Comparison of ENCODE assay signal across 1 cellular context in the genomic region with DNA sequence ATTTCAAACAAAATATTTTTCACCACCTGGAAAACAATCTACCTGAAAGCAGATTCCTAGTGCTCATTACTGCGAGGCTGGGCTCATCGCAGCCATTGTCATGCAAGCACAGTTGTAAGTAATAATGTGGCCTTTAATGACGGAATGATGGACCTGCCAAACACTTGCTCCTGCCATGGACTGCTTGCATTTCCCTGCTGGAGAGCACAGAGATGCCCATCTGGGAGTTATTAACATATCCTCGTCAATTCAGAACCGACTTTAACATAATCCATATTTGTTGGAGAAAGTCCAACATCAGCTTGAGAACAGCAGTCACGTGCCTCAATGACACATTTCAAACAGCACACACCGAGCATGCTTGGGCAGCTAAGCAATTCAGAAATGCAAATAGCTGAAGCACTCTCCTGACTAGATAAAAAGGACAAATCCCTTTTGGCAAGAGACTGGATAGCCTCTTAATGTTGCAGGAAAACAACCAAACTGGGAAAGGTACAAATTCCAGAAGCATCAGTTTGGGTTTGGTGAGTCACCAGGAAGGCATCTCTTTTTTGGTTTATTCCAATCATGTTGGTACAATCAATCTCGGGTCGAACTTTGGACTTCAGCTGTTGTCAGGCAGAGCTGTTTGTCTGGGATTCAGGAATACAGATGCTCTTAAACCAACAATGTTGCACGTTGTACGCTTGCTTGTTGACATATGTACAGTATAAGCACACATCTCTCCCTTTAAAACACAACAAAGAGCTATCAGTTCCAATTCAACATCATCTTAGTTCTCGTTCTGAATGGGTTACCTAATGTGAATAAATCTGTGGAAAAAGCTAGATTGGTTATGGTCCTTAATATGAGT.
TF ChIP-seq lines count a peak whose summit lies in the region.

No MANE protein-coding gene starts in this region.

TF ChIP-seq in HepG2, 621 proteins besides CTCF, POLR2A, EP300 and RAD21 (continued from another document and continues in another):
- TF ChIP-seq, protein P1, sequence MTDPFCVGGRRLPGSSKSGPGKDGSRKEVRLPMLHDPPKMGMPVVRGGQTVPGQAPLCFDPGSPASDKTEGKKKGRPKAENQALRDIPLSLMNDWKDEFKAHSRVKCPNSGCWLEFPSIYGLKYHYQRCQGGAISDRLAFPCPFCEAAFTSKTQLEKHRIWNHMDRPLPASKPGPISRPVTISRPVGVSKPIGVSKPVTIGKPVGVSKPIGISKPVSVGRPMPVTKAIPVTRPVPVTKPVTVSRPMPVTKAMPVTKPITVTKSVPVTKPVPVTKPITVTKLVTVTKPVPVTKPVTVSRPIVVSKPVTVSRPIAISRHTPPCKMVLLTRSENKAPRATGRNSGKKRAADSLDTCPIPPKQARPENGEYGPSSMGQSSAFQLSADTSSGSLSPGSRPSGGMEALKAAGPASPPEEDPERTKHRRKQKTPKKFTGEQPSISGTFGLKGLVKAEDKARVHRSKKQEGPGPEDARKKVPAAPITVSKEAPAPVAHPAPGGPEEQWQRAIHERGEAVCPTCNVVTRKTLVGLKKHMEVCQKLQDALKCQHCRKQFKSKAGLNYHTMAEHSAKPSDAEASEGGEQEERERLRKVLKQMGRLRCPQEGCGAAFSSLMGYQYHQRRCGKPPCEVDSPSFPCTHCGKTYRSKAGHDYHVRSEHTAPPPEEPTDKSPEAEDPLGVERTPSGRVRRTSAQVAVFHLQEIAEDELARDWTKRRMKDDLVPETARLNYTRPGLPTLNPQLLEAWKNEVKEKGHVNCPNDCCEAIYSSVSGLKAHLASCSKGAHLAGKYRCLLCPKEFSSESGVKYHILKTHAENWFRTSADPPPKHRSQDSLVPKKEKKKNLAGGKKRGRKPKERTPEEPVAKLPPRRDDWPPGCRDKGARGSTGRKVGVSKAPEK (CRISPR knock-in tag; IDR thresholded peaks at IDR 0.05; ENCODE audit: borderline replicate concordance): no peak
- TF ChIP-seq MATR3 (CRISPR knock-in tag; IDR thresholded peaks at IDR 0.05) (no peak), ZBTB46 (CRISPR knock-in tag; IDR thresholded peaks at IDR 0.05; ENCODE audit: borderline replicate concordance) (no peak), PAWR (CRISPR knock-in tag; IDR thresholded peaks at IDR 0.05; ENCODE audit: borderline replicate concordance) (no peak), SIN3B (IDR thresholded peaks at IDR 0.05; ENCODE audit: low read length) (no peak), ZNF451 (CRISPR knock-in tag; IDR thresholded peaks at IDR 0.05) (no peak), MXI1 (IDR thresholded peaks at IDR 0.05; ENCODE audit: borderline replicate concordance, low read depth, low read length) (peak; percentile 87; the same call in 2 of the 3 replicates), XRCC5 (optimal IDR thresholded peaks at IDR 0.05; ENCODE audit: low read length) (peak; percentile 73), ZNF577 (CRISPR knock-in tag; IDR thresholded peaks at IDR 0.05; ENCODE audit: borderline replicate concordance, low read depth) (no peak), SRY (CRISPR knock-in tag; IDR thresholded peaks at IDR 0.05) (no peak; the same call in 1 of the 2 replicates), SUZ12 (IDR thresholded peaks at IDR 0.05; ENCODE audit: low read depth, low read length) (no peak), ZNF83 (CRISPR knock-in tag; IDR thresholded peaks at IDR 0.05; ENCODE audit: borderline replicate concordance) (no peak), MBD4 (IDR thresholded peaks at IDR 0.05; ENCODE audit: borderline replicate concordance, low read length) (no peak; the same call in 1 of the 2 replicates), KDM4B (CRISPR knock-in tag; IDR thresholded peaks at IDR 0.05) (peak; percentile 95), KLF13 (CRISPR knock-in tag; IDR thresholded peaks at IDR 0.05) (no peak), EHMT2 (IDR thresholded peaks at IDR 0.05; ENCODE audit: borderline replicate concordance, low read depth, low read length) (peak; percentile 94; the same call in 1 of the 2 replicates), BORCS8-MEF2B (CRISPR knock-in tag; IDR thresholded peaks at IDR 0.05) (peak; percentile 56; the same call in 1 of the 2 replicates), GFI1 (CRISPR knock-in tag; IDR thresholded peaks at IDR 0.05; ENCODE audit: borderline replicate concordance) (peak; percentile 100), GATA4 (IDR thresholded peaks at IDR 0.05; ENCODE audit: borderline replicate concordance, low read depth) (no peak), ZNF556 (CRISPR knock-in tag; IDR thresholded peaks at IDR 0.05; ENCODE audit: borderline replicate concordance) (peak; percentile 60; the same call in 1 of the 2 replicates), SRSF1 (optimal IDR thresholded peaks at IDR 0.05; ENCODE audit: low read depth, low read length) (no peak), ZNF350 (CRISPR knock-in tag; IDR thresholded peaks at IDR 0.05; ENCODE audit: borderline replicate concordance, low read depth) (peak; percentile 66; the same call in 1 of the 2 replicates), ZNF589 (CRISPR knock-in tag; conservative IDR thresholded peaks at IDR 0.05) (peak; percentile 73; the same call in 1 of the 2 replicates), YEATS2 (CRISPR knock-in tag; IDR thresholded peaks at IDR 0.05; ENCODE audit: borderline replicate concordance) (no peak), NCOA1 (CRISPR knock-in tag; IDR thresholded peaks at IDR 0.05) (peak; percentile 87; the same call in 1 of the 2 replicates), HES4 (CRISPR knock-in tag; IDR thresholded peaks at IDR 0.05; ENCODE audit: borderline replicate concordance) (no peak), ZNF629 (CRISPR knock-in tag; conservative IDR thresholded peaks at IDR 0.05) (no peak; the same call in 1 of the 2 replicates), ZBTB4 (CRISPR knock-in tag; IDR thresholded peaks at IDR 0.05; ENCODE audit: borderline replicate concordance) (no peak; the same call in 1 of the 2 replicates), YY1 (IDR thresholded peaks at IDR 0.05; ENCODE audit: insufficient read depth, insufficient replicate concordance, low read depth, low read length) (peak; percentile 17), RORA (CRISPR knock-in tag; IDR thresholded peaks at IDR 0.05) (no peak), TBL1XR1 (IDR thresholded peaks at IDR 0.05; ENCODE audit: borderline replicate concordance, low read length, partially characterized antibody) (peak; percentile 78), AKAP8 (CRISPR knock-in tag; IDR thresholded peaks at IDR 0.05) (no peak), MEIS2 (CRISPR knock-in tag; IDR thresholded peaks at IDR 0.05) (peak; percentile 90; the same call in 1 of the 2 replicates), ZNF484 (CRISPR knock-in tag; IDR thresholded peaks at IDR 0.05; ENCODE audit: borderline replicate concordance, low read depth) (no peak), WIZ (CRISPR knock-in tag; IDR thresholded peaks at IDR 0.05) (no peak; the same call in 1 of the 2 replicates), GLMP (CRISPR knock-in tag; IDR thresholded peaks at IDR 0.05; ENCODE audit: borderline replicate concordance) (no peak), ZNF614 (CRISPR knock-in tag; IDR thresholded peaks at IDR 0.05; ENCODE audit: borderline replicate concordance) (peak; percentile 85), ZSCAN21 (CRISPR knock-in tag; IDR thresholded peaks at IDR 0.05; ENCODE audit: borderline replicate concordance) (no peak), HMGA1 (CRISPR knock-in tag; conservative IDR thresholded peaks at IDR 0.05) (no peak), ZNF263 (CRISPR knock-in tag; IDR thresholded peaks at IDR 0.05) (no peak)
- TF ChIP-seq, protein P2, sequence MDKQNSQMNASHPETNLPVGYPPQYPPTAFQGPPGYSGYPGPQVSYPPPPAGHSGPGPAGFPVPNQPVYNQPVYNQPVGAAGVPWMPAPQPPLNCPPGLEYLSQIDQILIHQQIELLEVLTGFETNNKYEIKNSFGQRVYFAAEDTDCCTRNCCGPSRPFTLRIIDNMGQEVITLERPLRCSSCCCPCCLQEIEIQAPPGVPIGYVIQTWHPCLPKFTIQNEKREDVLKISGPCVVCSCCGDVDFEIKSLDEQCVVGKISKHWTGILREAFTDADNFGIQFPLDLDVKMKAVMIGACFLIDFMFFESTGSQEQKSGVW (CRISPR knock-in tag; IDR thresholded peaks at IDR 0.05; ENCODE audit: borderline replicate concordance): no peak
- TF ChIP-seq, protein P3, sequence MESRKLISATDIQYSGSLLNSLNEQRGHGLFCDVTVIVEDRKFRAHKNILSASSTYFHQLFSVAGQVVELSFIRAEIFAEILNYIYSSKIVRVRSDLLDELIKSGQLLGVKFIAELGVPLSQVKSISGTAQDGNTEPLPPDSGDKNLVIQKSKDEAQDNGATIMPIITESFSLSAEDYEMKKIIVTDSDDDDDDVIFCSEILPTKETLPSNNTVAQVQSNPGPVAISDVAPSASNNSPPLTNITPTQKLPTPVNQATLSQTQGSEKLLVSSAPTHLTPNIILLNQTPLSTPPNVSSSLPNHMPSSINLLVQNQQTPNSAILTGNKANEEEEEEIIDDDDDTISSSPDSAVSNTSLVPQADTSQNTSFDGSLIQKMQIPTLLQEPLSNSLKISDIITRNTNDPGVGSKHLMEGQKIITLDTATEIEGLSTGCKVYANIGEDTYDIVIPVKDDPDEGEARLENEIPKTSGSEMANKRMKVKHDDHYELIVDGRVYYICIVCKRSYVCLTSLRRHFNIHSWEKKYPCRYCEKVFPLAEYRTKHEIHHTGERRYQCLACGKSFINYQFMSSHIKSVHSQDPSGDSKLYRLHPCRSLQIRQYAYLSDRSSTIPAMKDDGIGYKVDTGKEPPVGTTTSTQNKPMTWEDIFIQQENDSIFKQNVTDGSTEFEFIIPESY (CRISPR knock-in tag; IDR thresholded peaks at IDR 0.05): peak; percentile 65; the same call in 1 of the 2 replicates
- TF ChIP-seq, protein P4, sequence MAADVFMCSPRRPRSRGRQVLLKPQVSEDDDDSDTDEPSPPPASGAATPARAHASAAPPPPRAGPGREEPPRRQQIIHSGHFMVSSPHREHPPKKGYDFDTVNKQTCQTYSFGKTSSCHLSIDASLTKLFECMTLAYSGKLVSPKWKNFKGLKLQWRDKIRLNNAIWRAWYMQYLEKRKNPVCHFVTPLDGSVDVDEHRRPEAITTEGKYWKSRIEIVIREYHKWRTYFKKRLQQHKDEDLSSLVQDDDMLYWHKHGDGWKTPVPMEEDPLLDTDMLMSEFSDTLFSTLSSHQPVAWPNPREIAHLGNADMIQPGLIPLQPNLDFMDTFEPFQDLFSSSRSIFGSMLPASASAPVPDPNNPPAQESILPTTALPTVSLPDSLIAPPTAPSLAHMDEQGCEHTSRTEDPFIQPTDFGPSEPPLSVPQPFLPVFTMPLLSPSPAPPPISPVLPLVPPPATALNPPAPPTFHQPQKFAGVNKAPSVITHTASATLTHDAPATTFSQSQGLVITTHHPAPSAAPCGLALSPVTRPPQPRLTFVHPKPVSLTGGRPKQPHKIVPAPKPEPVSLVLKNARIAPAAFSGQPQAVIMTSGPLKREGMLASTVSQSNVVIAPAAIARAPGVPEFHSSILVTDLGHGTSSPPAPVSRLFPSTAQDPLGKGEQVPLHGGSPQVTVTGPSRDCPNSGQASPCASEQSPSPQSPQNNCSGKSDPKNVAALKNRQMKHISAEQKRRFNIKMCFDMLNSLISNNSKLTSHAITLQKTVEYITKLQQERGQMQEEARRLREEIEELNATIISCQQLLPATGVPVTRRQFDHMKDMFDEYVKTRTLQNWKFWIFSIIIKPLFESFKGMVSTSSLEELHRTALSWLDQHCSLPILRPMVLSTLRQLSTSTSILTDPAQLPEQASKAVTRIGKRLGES (CRISPR knock-in tag; IDR thresholded peaks at IDR 0.05; ENCODE audit: borderline replicate concordance): no peak
